8 cellular contexts compared by ENCODE assay signal in genomic region chr15:59657635-59658125, GRCh38. TPM values are rescaled to one million over a fixed set of nuclear protein-coding genes. Genes with fewer than 3 reads are reported as not detected.
A peak's percentile ranks its signal among the peaks of the same experiment; 100 is the strongest.
DNase-seq lines count a peak whose midpoint lies in the region; ATAC-seq and TF ChIP-seq lines count a peak whose summit lies in the region.

No MANE protein-coding gene starts in this region.

- H3K27me3 ChIP-seq in SJCRH30: no peaks in the 10 kb centered on the region

- peak overlapping the region; percentile 76 for H3K27ac ChIP-seq in SJCRH30
- peak overlapping the region in 17 of 21 experiments; percentile 49 to 96 (median 90) for H3K27ac ChIP-seq in skin epidermis

- H3K4me3 ChIP-seq in SJCRH30 (peak overlapping the region; percentile 90), foreskin fibroblast (ENCODE audit: low read depth in 1 of 2, low read length in 2 of 2) (peak overlapping the region; percentile 71 to 80), skin epidermis (peak overlapping the region; percentile 66 to 99 (median 93))

- no peaks in the 10 kb centered on the region; the same call in 1 of the 2 replicates for H3K4me1 ChIP-seq in SJCRH30

- H3K9me3 ChIP-seq in SJCRH30 (replicated peaks): no peaks in the 10 kb centered on the region

- H3K36me3 ChIP-seq in SJCRH30: peaks cover 23% of the 10 kb centered on the region

- no peak for TF ChIP-seq CTCF in foreskin fibroblast (IDR thresholded peaks at IDR 0.05; ENCODE audit: low read depth, low read length)

- no peak for ATAC-seq in GM21381 (IDR thresholded peaks at IDR 0.05; ENCODE audit: unreplicated experiment)
- no peak for ATAC-seq in HG02571 (IDR thresholded peaks at IDR 0.05; ENCODE audit: unreplicated experiment)

- DNase-seq in stimulated activated CD4-positive, alpha-beta T cell treated with anti-CD3 and anti-CD28 coated beads, Interleukin-12 subunit alpha, Interleukin-12 subunit beta, amount 100 ng/mL, for 48 hours (ENCODE audit: low read depth in 2 of 3, low spot score in 1 of 3): peak in 2 of 3 donors; percentile 1 to 3
- DNase-seq in stimulated activated CD4-positive, alpha-beta T cell treated with anti-CD3 and anti-CD28 coated beads, Interleukin-12 subunit alpha, Interleukin-12 subunit beta, amount 100 ng/mL, for 4 hours: no peak
- DNase-seq in SJCRH30: no peak
- DNase-seq in foreskin fibroblast: no peak
- DNase-seq in AG20443 (ENCODE audit: low spot score): no peak

RNA-seq across cellular contexts. Expression of gene GTF2A2, which starts 0.4 kb away (rescaled TPM):
- 129 and 145 TPM in 2 replicates for total RNA-seq in SJCRH30 (2014; rRNA removed; shearing (Covaris generic))

RNA-seq across cellular contexts. Expression of gene BNIP2, which starts 31.4 kb away (rescaled TPM):
- total RNA-seq in SJCRH30 (2014; rRNA removed; shearing (Covaris generic)): 79.8 and 87.0 TPM in 2 replicates

RNA-seq across cellular contexts. Expression of gene GCNT3, which starts 46.1 kb away (rescaled TPM):
- total RNA-seq in SJCRH30 (2014; rRNA removed; shearing (Covaris generic)): 0.08 TPM in 1 of 2 replicates, not detected in the other

Comparison
In these comparisons a context has a peak if more than half of its experiments do, and no peak if none do; other contexts are left out.
1. DNase-seq: peak in stimulated activated CD4-positive, alpha-beta T cell treated with anti-CD3 and anti-CD28 coated beads, Interleukin-12 subunit alpha, Interleukin-12 subunit beta, amount 100 ng/mL, for 48 hours (2 of 3); none in stimulated activated CD4-positive, alpha-beta T cell treated with anti-CD3 and anti-CD28 coated beads, Interleukin-12 subunit alpha, Interleukin-12 subunit beta, amount 100 ng/mL, for 4 hours (single experiment), SJCRH30 (0 of 2), foreskin fibroblast (0 of 2) and AG20443 (single experiment).
2. Peak in every context shown above with its lines, with median percentiles within 50 percentile points of each other: H3K4me3 ChIP-seq.